In the genomic region with DNA sequence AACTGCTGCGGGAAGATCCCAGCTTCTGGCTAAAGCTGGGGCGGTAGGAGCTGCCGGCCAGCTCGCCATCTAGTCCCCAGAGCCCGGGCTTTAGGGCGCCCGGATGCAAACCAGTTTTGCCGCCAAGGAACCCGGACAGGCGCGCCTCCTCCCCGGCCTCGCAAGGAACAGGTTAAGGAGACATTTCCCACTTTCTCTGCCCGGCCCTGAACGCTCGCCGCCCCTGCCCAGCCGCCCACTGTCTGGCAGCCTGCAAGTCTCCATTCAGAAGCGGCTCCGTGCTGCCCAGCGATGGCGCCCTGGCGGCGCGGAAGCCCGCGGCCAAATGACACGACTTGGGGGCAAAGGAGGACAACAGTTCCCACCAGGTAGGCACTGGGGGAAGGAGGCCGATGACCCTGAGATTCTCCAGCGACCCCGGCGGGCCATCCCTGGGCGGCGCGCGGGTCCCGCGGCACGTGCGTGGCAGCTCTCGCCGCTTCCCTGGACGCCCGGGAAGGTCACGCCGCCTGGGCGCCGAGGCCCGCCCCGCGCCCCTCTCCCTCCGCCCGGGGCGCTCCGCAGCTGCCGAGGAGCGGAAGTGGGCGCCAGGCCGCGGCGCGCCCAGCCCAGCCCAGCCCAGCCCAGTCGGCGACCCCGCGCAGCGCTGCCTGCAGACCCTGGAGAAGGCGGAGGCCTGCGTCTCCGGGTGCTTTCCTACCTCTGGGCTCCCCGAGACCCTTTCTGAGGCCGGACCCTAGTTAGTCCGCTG, we compare ENCODE assay signal across 8 cellular contexts.
DNase-seq lines count a peak whose midpoint lies in the region; ATAC-seq lines count a peak whose summit lies in the region.

No MANE protein-coding gene starts in this region.

- peak; percentile 42 for DNase-seq in Ammon's horn (ENCODE audit: low spot score)
- no peak for DNase-seq in SK-N-MC (ENCODE audit: low read depth, low spot score)
- peak; percentile 18 for DNase-seq in epidermal melanocyte (ENCODE audit: insufficient read length, low spot score)
- no peak for DNase-seq in amniotic stem cell (lab: John Stamatoyannopoulos, UW)

- peak overlapping the region; percentile 93 for H3K9ac ChIP-seq in SK-N-MC (ENCODE audit: insufficient read length)
- H3K9ac ChIP-seq in mucosa of rectum (ENCODE audit: low read depth in 1 of 2, low read length in 2 of 2) = peak overlapping the region in 1 of 2 donors; percentile 59

- ATAC-seq in GM18861 (IDR thresholded peaks at IDR 0.05; ENCODE audit: unreplicated experiment) = peak; percentile 54
- ATAC-seq in HG03139 (IDR thresholded peaks at IDR 0.05; ENCODE audit: unreplicated experiment) = peak; percentile 66
- no peak for ATAC-seq in GM21737 (IDR thresholded peaks at IDR 0.05; ENCODE audit: unreplicated experiment)

- H3K27ac ChIP-seq in SK-N-MC (peak overlapping the region; percentile 75), mucosa of rectum (ENCODE audit: low read depth in 2 of 2, low read length in 2 of 2) (no peak overlapping the region)

- H3K36me3 ChIP-seq in SK-N-MC (ENCODE audit: insufficient read depth, low read length) = no peaks in the 10 kb centered on the region
- no peaks in the 10 kb centered on the region for H3K36me3 ChIP-seq in mucosa of rectum (ENCODE audit: control insufficient read depth in 2 of 2, insufficient read depth in 2 of 2, low read length in 2 of 2)

- H3K27me3 ChIP-seq in mucosa of rectum (ENCODE audit: control insufficient read depth in 2 of 2, insufficient read depth in 2 of 2, low read length in 2 of 2) = no peaks in the 10 kb centered on the region

- peak overlapping the region; percentile 92 for H3K4me3 ChIP-seq in SK-N-MC
- H3K4me3 ChIP-seq in mucosa of rectum (ENCODE audit: low read length in 2 of 2) = peak overlapping the region; percentile 40 to 44

- H3K4me1 ChIP-seq in mucosa of rectum (ENCODE audit: control insufficient read depth in 2 of 2, insufficient read depth in 2 of 2, low read length in 2 of 2) = peaks cover 0 to 3% of the 10 kb centered on the region in 2 donors

- H3K9me3 ChIP-seq in SK-N-MC (ENCODE audit: low read depth, low read length) (no peaks in the 10 kb centered on the region), mucosa of rectum (ENCODE audit: control insufficient read depth in 2 of 2, low read length in 2 of 2) (no peaks in the 10 kb centered on the region)

Comparison
In these comparisons a context has a peak if more than half of its experiments do, and no peak if none do; other contexts are left out.
1. DNase-seq: peak in Ammon's horn (single experiment) and epidermal melanocyte (single experiment); none in SK-N-MC (single experiment) and amniotic stem cell (single experiment).